ENCODE assay signal across 19 cellular contexts in the genomic region with DNA sequence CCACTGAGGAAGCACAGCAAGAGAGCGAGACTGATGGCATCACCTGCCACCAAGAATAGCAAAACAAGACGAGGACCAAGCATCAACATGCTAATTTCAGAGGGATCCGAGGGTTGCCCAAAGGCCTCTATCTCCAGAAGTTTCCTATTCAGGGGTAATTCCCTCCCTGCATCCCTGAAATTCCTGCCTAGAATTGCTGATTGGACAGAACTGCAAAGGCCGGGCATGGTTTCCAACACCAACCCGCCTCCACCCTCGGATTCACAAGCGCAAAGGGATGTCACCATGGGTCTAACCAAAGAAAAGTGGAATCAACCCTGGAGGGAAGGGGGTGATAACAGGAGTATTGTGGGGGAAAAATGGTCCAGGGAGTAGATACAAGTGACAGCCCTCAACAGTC.
"Had no signal": no experiment of that assay in that cellular context is flagged by ENCODE, and none has a peak within 500 bp of the region (broad histone marks: within the 10 kb centered on the region; RNA-seq: fewer than 3 reads in every experiment).

No MANE protein-coding gene starts in this region.

- H3K9me3 Mint-ChIP-seq: activated naive CD4-positive, alpha-beta T cell treated with anti-CD3 and anti-CD28 coated beads, Interleukin-2, amount 10 ng/mL, durations not matched to agents 7 days and 5 days; activated naive CD8-positive, alpha-beta T cell treated with anti-CD3 and anti-CD28 coated beads, Interleukin-2, amount 50 U/mL, for 24 hours; activated T-cell treated with anti-CD3 and anti-CD28 coated beads, Interleukin-2, amount 50 U/mL, for 4 hours; naive B cell; WTC11 had no signal

- ATAC-seq: activated naive CD8-positive, alpha-beta T cell treated with anti-CD3 and anti-CD28 coated beads, Interleukin-2, amount 50 U/mL, for 24 hours; activated T-cell treated with anti-CD3 and anti-CD28 coated beads, Interleukin-2, amount 50 U/mL, for 4 hours; left lung; mucosa of descending colon; sciatic nerve had no signal

- H3K27me3 ChIP-seq: left lung, ovary, thyroid gland had no signal

- H3K27ac ChIP-seq: dorsolateral prefrontal cortex, left lung, ovary, thyroid gland had no signal

- H3K4me3 ChIP-seq: dorsolateral prefrontal cortex, left lung, mucosa of descending colon, ovary, thyroid gland had no signal

- H3K36me3 Mint-ChIP-seq: activated naive CD4-positive, alpha-beta T cell treated with anti-CD3 and anti-CD28 coated beads, Interleukin-2, amount 10 ng/mL, durations not matched to agents 7 days and 5 days; brain; WTC11 had no signal

- H3K9me3 ChIP-seq: left lung, mucosa of descending colon, ovary, thyroid gland had no signal

- DNase-seq: activated CD4-positive, alpha-beta T cell treated with anti-CD3 and anti-CD28 coated beads for 48 hours; activated CD8-positive, alpha-beta memory T cell treated with anti-CD3 and anti-CD28 coated beads, Interleukin-2, amount 50 U/mL, for 4 hours; activated effector memory CD4-positive, alpha-beta T cell treated with Interleukin-2 at 50 U/mL for 16 hours; activated naive CD4-positive, alpha-beta T cell treated with anti-CD3 and anti-CD28 coated beads, Interleukin-2, amount 10 ng/mL, durations not matched to agents 7 days and 5 days; activated naive CD8-positive, alpha-beta T cell treated with anti-CD3 and anti-CD28 coated beads, Interleukin-2, amount 50 U/mL, for 24 hours; activated T-cell treated with anti-CD3 and anti-CD28 coated beads, Interleukin-2, amount 50 U/mL, for 4 hours; central memory CD4-positive, alpha-beta T cell; dorsolateral prefrontal cortex; erythroblast; foreskin melanocyte; left lung; mucosa of descending colon; naive B cell; stimulated activated naive CD4-positive, alpha-beta T cell treated with Interleukin-2 at 50 U/mL for 16 hours had no signal

- H3K27me3 Mint-ChIP-seq: activated naive CD8-positive, alpha-beta T cell treated with anti-CD3 and anti-CD28 coated beads, Interleukin-2, amount 50 U/mL, for 24 hours; naive B cell had no signal

- H3K4me3 Mint-ChIP-seq: activated naive CD4-positive, alpha-beta T cell treated with anti-CD3 and anti-CD28 coated beads, Interleukin-2, amount 10 ng/mL, durations not matched to agents 7 days and 5 days; activated naive CD8-positive, alpha-beta T cell treated with anti-CD3 and anti-CD28 coated beads, Interleukin-2, amount 50 U/mL, for 24 hours; activated T-cell treated with anti-CD3 and anti-CD28 coated beads, Interleukin-2, amount 50 U/mL, for 4 hours; brain; WTC11 had no signal

- H3K36me3 ChIP-seq: left lung, ovary, thyroid gland had no signal

- H3K27ac Mint-ChIP-seq: activated naive CD4-positive, alpha-beta T cell treated with anti-CD3 and anti-CD28 coated beads, Interleukin-2, amount 10 ng/mL, durations not matched to agents 7 days and 5 days; activated naive CD8-positive, alpha-beta T cell treated with anti-CD3 and anti-CD28 coated beads, Interleukin-2, amount 50 U/mL, for 24 hours; WTC11 had no signal
